ENCODE assay signal across 18 cellular contexts in genomic region chr3:37999836-38000235, GRCh38. TPM values are rescaled to one million over a fixed set of nuclear protein-coding genes. Genes with fewer than 3 reads are reported as not detected.
A peak's percentile ranks its signal among the peaks of the same experiment; 100 is the strongest.
DNase-seq lines count a peak whose midpoint lies in the region; ATAC-seq, FAIRE-seq and TF ChIP-seq lines count a peak whose summit lies in the region.
"Had no signal": no experiment of that assay in that cellular context is flagged by ENCODE, and none has a peak within 500 bp of the region (broad histone marks: within the 10 kb centered on the region; RNA-seq: fewer than 3 reads in every experiment).

No MANE protein-coding gene starts in this region.

- H3K27me3 ChIP-seq in breast epithelium, result no peaks in the 10 kb centered on the region

- no TSS peak for BruUV-seq in MCF 10A (replicated peaks; lab: Mats Ljungman, UMichigan)

- H3K36me3 Mint-ChIP-seq in MCF 10A (ENCODE audit: insufficient read depth, unreplicated experiment), result no peaks in the 10 kb centered on the region

- peak overlapping the region; percentile 65 for H3K4me3 Mint-ChIP-seq in MCF 10A (ENCODE audit: unreplicated experiment)

- H3K4me3 ChIP-seq in breast epithelium, result no peak overlapping the region
- H3K4me3 ChIP-seq in kidney (ENCODE audit: low read length in 2 of 2), result no peak overlapping the region

- no peak overlapping the region for H3K9ac ChIP-seq in kidney (ENCODE audit: low read length in 2 of 2)

- FAIRE-seq in kidney (lab: Jason Lieb, UNC), result no peak

- POLR2A ChIA-PET in MCF 10A (lab: Yijun Ruan, JAX), result no interaction called here

- CTCF ChIA-PET in MCF 10A (lab: Yijun Ruan, JAX), result no interaction called here

- H3K9me3 Mint-ChIP-seq in MCF 10A (ENCODE audit: unreplicated experiment), result no peaks in the 10 kb centered on the region

- H3K27ac Mint-ChIP-seq in MCF 10A (ENCODE audit: low read depth, unreplicated experiment), result no peak overlapping the region

- no peak for TF ChIP-seq POLR2A in breast epithelium (IDR thresholded peaks at IDR 0.05)

- ATAC-seq in HG03095 (IDR thresholded peaks at IDR 0.05; ENCODE audit: unreplicated experiment), result no peak

- H3K4me1 Mint-ChIP-seq in MCF 10A (ENCODE audit: insufficient read depth, unreplicated experiment), result peaks cover 30% of the 10 kb centered on the region

- TF ChIP-seq CTCF in MCF 10A (IDR thresholded peaks at IDR 0.05; ENCODE audit: unreplicated experiment) (no peak), breast epithelium (IDR thresholded peaks at IDR 0.05) (no peak), VCaP (conservative IDR thresholded peaks at IDR 0.05) (no peak), kidney (IDR thresholded peaks at IDR 0.05; ENCODE audit: borderline replicate concordance, extremely low read depth, insufficient read depth) (no peak)

- no peaks in the 10 kb centered on the region for H3K27me3 Mint-ChIP-seq in MCF 10A (ENCODE audit: insufficient read depth, unreplicated experiment)

- DNase-seq in MCF 10A (ENCODE audit: unreplicated experiment) (no peak), breast epithelium (ENCODE audit: low spot score in 2 of 2) (no peak), kidney (peak; percentile 27), substantia nigra (lab: John Stamatoyannopoulos, UW) (no peak), inferior parietal cortex (ENCODE audit: extremely low spot score) (no peak), medulla oblongata (ENCODE audit: extremely low spot score) (no peak)
- DNase-seq: activated gamma-delta T cell treated with Interleukin-2 at 50 U/mL for 16 hours; DMS79 treated with DMSO at 0.1 percent for 48 hours; islet precursor cell; MM.1S; NCI-H2171 treated with DMSO at 0.1 percent for 48 hours; retina; stimulated activated CD4-positive, alpha-beta T cell treated with anti-CD3 and anti-CD28 coated beads, Interleukin-2, amount 100 ng/mL, for 24 hours; WERI-Rb-1 had no signal

- H3K36me3 ChIP-seq in breast epithelium (no peaks in the 10 kb centered on the region), kidney (ENCODE audit: control insufficient read depth in 1 of 2, insufficient read depth in 2 of 2, low read length in 2 of 2) (peaks cover 0 to 3% of the 10 kb centered on the region in 2 donors)
- H3K36me3 ChIP-seq: WERI-Rb-1 had no signal

- H3K4me1 ChIP-seq in breast epithelium, result peaks cover 12 to 27% of the 10 kb centered on the region in 2 donors
- H3K4me1 ChIP-seq in kidney (ENCODE audit: control insufficient read depth in 1 of 2, insufficient read depth in 1 of 2, low read depth in 1 of 2, low read length in 2 of 2), result peaks cover 7 to 25% of the 10 kb centered on the region in 2 donors

- H3K9me3 ChIP-seq in breast epithelium (no peaks in the 10 kb centered on the region), kidney (ENCODE audit: control insufficient read depth in 1 of 2, low read length in 2 of 2) (no peaks in the 10 kb centered on the region)

- intact Hi-C loops in MCF 10A (cut with micrococcal nuclease), result loop anchor here (5.0 to 10.0 kb wide), 2 partner anchors 345 to 482 kb away; partner anchors contain the start of gene XYLB
- intact Hi-C loops in breast epithelium (cut with DNase I; ENCODE audit: low total_unique reads), result no loop called here
- intact Hi-C loops in kidney (cut with DNase I), result no loop called here

- no peak overlapping the region for H3K27ac ChIP-seq in breast epithelium
- H3K27ac ChIP-seq in VCaP, result peak overlapping the region; percentile 69; the same call in 1 of the 2 replicates
- H3K27ac ChIP-seq in kidney (ENCODE audit: low read depth in 2 of 2, low read length in 2 of 2), result no peak overlapping the region
- peak overlapping the region; percentile 78 for H3K27ac ChIP-seq in substantia nigra (ENCODE audit: low read depth, low read length, poor library complexity, severe bottlenecking)
- H3K27ac ChIP-seq: WERI-Rb-1 had no signal

RNA-seq across cellular contexts. Expression of gene VILL, which starts 9.2 kb away (rescaled TPM):
- not detected in 2 replicates for total RNA-seq in MCF 10A (2022)
- 10 to 100 TPM; 11.0 to 17.4 (median 15.4) TPM for total RNA-seq in breast epithelium
- 7.6 TPM for total RNA-seq in kidney
- polyA plus RNA-seq in kidney (ENCODE audit: insufficient read depth, low read depth, low replicate concordance), result 7.4 TPM

RNA-seq across cellular contexts. Expression of gene PLCD1, which starts 29.6 kb away (rescaled TPM):
- total RNA-seq in MCF 10A (2022), result 1.8 and 3.1 TPM in 2 replicates
- total RNA-seq in breast epithelium, result 10 to 100 TPM; 17.0 to 36.2 (median 23.4) TPM
- total RNA-seq in kidney, result 50.0 TPM
- 39.1 TPM for polyA plus RNA-seq in kidney (ENCODE audit: insufficient read depth, low read depth, low replicate concordance)

RNA-seq across cellular contexts. Expression of gene DLEC1, which starts 39.2 kb away (rescaled TPM):
- total RNA-seq in MCF 10A (2022), result 1.3 TPM in 1 of 2 replicates, not detected in the other
- 1 to 10 TPM in 2 of 3 donors, under 1 TPM in 1; 0.98 to 2.0 (median 1.1) TPM for total RNA-seq in breast epithelium
- total RNA-seq in kidney, result 3.3 TPM
- 0.52 TPM for polyA plus RNA-seq in kidney (ENCODE audit: insufficient read depth, low read depth, low replicate concordance)
- total RNA-seq: HT1080, SK-MEL-5 had no signal

Comparison
In these comparisons a context has a peak if more than half of its experiments do, and no peak if none do; other contexts are left out.
1. H3K27ac ChIP-seq: peak in VCaP (single experiment) and substantia nigra (single experiment); none in breast epithelium (0 of 2) and kidney (0 of 2).